Comparison of ENCODE assay signal across 20 cellular contexts in the genomic region with DNA sequence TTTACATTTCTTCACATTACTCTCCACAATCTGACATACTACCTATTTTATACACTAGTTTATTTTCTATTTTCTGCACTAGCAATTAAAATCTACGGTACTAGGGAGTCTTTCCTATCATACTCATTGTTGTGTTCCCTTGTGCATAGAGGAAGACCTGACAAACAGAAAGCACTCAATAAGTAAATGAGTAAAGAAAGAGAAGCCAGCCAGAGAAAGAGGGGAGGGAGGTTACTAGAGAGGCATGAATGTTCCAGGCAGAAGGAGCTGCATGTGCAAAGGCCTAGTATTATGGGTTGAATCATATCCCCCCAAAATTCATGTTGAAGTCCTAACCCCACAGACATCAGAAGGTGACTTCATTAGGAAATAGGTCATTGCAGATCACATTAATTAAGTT.
A peak's percentile ranks its signal among the peaks of the same experiment; 100 is the strongest.
DNase-seq lines count a peak whose midpoint lies in the region; ATAC-seq, FAIRE-seq and TF ChIP-seq lines count a peak whose summit lies in the region.
"Had no signal": no experiment of that assay in that cellular context is flagged by ENCODE, and none has a peak within 500 bp of the region (broad histone marks: within the 10 kb centered on the region; RNA-seq: fewer than 3 reads in every experiment).

No MANE protein-coding gene starts in this region.

- TF ChIP-seq RAD21 in HepG2 (CRISPR knock-in tag; IDR thresholded peaks at IDR 0.05) = no peak

- CTCF ChIA-PET in activated naive CD4-positive, alpha-beta T cell treated with anti-CD3 and anti-CD28 coated beads, Interleukin-2, amount 10 ng/mL, durations not matched to agents 7 days and 5 days (lab: Charles Lee) = interaction anchor here (1.4 kb wide), 1 partner anchor 25 kb away, joined by 3 read pairs; no protein-coding TSS in a partner anchor
- CTCF ChIA-PET in HepG2 (lab: Yijun Ruan, JAX; ENCODE audit: low intra/inter-chr PET ratio, low total read pairs) = no interaction called here

- TF ChIP-seq POLR2A in HepG2 (IDR thresholded peaks at IDR 0.05; ENCODE audit: insufficient read depth in 1 of 2, low read depth in 2 of 2, low read length in 2 of 2) = no peak

- peak overlapping the region; percentile 51 for H3K27ac Mint-ChIP-seq in activated naive CD4-positive, alpha-beta T cell treated with anti-CD3 and anti-CD28 coated beads, Interleukin-2, amount 50 U/mL, for 24 hours
- no peak overlapping the region for H3K27ac Mint-ChIP-seq in activated naive CD4-positive, alpha-beta T cell treated with anti-CD3 and anti-CD28 coated beads, Interleukin-2, amount 10 ng/mL, durations not matched to agents 7 days and 5 days
- H3K27ac Mint-ChIP-seq in astrocyte (ENCODE audit: unreplicated experiment) (peak overlapping the region; percentile 84), type B pancreatic cell (peak overlapping the region; percentile 11)
- H3K27ac Mint-ChIP-seq: GM23338 had no signal

- POLR2A ChIA-PET in HepG2 (lab: Yijun Ruan, JAX) = interaction anchor here (0.8 kb wide), 1 partner anchor 176 kb away, joined by 3 read pairs; no protein-coding TSS in a partner anchor

- no TSS peak for BruUV-seq in HepG2 (replicated peaks; lab: Mats Ljungman, UMichigan)

- H3K4me2 ChIP-seq in astrocyte (ENCODE audit: low read length) (no peak overlapping the region), HepG2 (ENCODE audit: low read depth, low read length) (peak overlapping the region; percentile 55; the same call in 1 of the 2 replicates)
- H3K4me2 ChIP-seq: GM23338, KMS-11 had no signal

- FAIRE-seq in astrocyte (lab: Jason Lieb, UNC) = no peak
- no peak for FAIRE-seq in HepG2 (lab: Jason Lieb, UNC)
- FAIRE-seq: GM12891, GM18507 had no signal

- H3K27me3 ChIP-seq in astrocyte (ENCODE audit: insufficient read depth, low read length) = no peaks in the 10 kb centered on the region
- H3K27me3 ChIP-seq in HepG2 (ENCODE audit: control insufficient read depth in 1 of 2, insufficient read depth in 2 of 2, low read length in 2 of 2) = no peaks in the 10 kb centered on the region
- no peaks in the 10 kb centered on the region for H3K27me3 ChIP-seq in lower lobe of right lung (ENCODE audit: low read depth)

- H3K36me3 ChIP-seq in astrocyte (ENCODE audit: insufficient read depth, low read length) = no peaks in the 10 kb centered on the region
- no peaks in the 10 kb centered on the region for H3K36me3 ChIP-seq in HepG2 (replicated peaks in 1 of 2; ENCODE audit: control insufficient read depth in 1 of 2, insufficient read depth in 2 of 2, low read length in 2 of 2)
- peaks cover 13% of the 10 kb centered on the region for H3K36me3 ChIP-seq in lower lobe of right lung
- no peaks in the 10 kb centered on the region for H3K36me3 ChIP-seq in mucosa of descending colon (ENCODE audit: low read depth)

- H3K9ac ChIP-seq in astrocyte (ENCODE audit: low read length) (no peak overlapping the region), HepG2 (ENCODE audit: insufficient read depth, low read depth, low read length) (no peak overlapping the region)
- H3K9ac ChIP-seq: KMS-11 had no signal

- peaks cover 5% of the 10 kb centered on the region for H3K36me3 Mint-ChIP-seq in activated naive CD4-positive, alpha-beta T cell treated with anti-CD3 and anti-CD28 coated beads, Interleukin-2, amount 50 U/mL, for 24 hours
- peaks cover 30% of the 10 kb centered on the region for H3K36me3 Mint-ChIP-seq in activated naive CD4-positive, alpha-beta T cell treated with anti-CD3 and anti-CD28 coated beads, Interleukin-2, amount 10 ng/mL, durations not matched to agents 7 days and 5 days
- H3K36me3 Mint-ChIP-seq in astrocyte (ENCODE audit: low read depth, unreplicated experiment) (peaks cover 4% of the 10 kb centered on the region), type B pancreatic cell (no peaks in the 10 kb centered on the region)

- intact Hi-C loops in HepG2 (cut with micrococcal nuclease; ENCODE audit: unreplicated experiment) = loop anchor here (5.0 kb wide), 1 partner anchor 178 kb away; the partner anchor contains the start of gene FRYL
- intact Hi-C loops in lower lobe of right lung (cut with DNase I) = no loop called here
- intact Hi-C loops in mucosa of descending colon (cut with DNase I, micrococcal nuclease) = loop anchor here in 1 of 2 donors (10.0 kb wide), 1 partner anchor 71 kb away; no protein-coding TSS in a partner anchor

- no peaks in the 10 kb centered on the region for H3K27me3 Mint-ChIP-seq in activated naive CD4-positive, alpha-beta T cell treated with anti-CD3 and anti-CD28 coated beads, Interleukin-2, amount 50 U/mL, for 24 hours
- H3K27me3 Mint-ChIP-seq in activated naive CD4-positive, alpha-beta T cell treated with anti-CD3 and anti-CD28 coated beads, Interleukin-2, amount 10 ng/mL, durations not matched to agents 7 days and 5 days = no peaks in the 10 kb centered on the region
- no peaks in the 10 kb centered on the region for H3K27me3 Mint-ChIP-seq in astrocyte (ENCODE audit: low read depth, unreplicated experiment)
- no peaks in the 10 kb centered on the region for H3K27me3 Mint-ChIP-seq in type B pancreatic cell
- H3K27me3 Mint-ChIP-seq: CD4-positive, CD25-positive, alpha-beta regulatory T cell had no signal

- ATAC-seq in HepG2 = peak; percentile 50
- ATAC-seq in lower lobe of right lung = no peak
- ATAC-seq in mucosa of descending colon = no peak
- no peak for ATAC-seq in SK-N-SH treated with all-trans-retinoic acid at 6 μM for 48 hours
- ATAC-seq: GM23338, Panc1 had no signal

- H3K27ac ChIP-seq in astrocyte (ENCODE audit: low read depth, low read length) = no peak overlapping the region
- no peak overlapping the region for H3K27ac ChIP-seq in HepG2 (ENCODE audit: extremely low read length, insufficient read depth, low read length)
- no peak overlapping the region for H3K27ac ChIP-seq in lower lobe of right lung
- H3K27ac ChIP-seq: KMS-11, SK-N-MC had no signal

- WGBS in HepG2 (ENCODE audit: low lambda C conversion rate) = 91% methylated on average over 1 of the region's 1 CpG

- no peak overlapping the region for H3K4me3 Mint-ChIP-seq in activated naive CD4-positive, alpha-beta T cell treated with anti-CD3 and anti-CD28 coated beads, Interleukin-2, amount 50 U/mL, for 24 hours
- no peak overlapping the region for H3K4me3 Mint-ChIP-seq in activated naive CD4-positive, alpha-beta T cell treated with anti-CD3 and anti-CD28 coated beads, Interleukin-2, amount 10 ng/mL, durations not matched to agents 7 days and 5 days
- H3K4me3 Mint-ChIP-seq in astrocyte (ENCODE audit: unreplicated experiment) (no peak overlapping the region), type B pancreatic cell (no peak overlapping the region)
- H3K4me3 Mint-ChIP-seq: CD4-positive, CD25-positive, alpha-beta regulatory T cell; GM23338 had no signal

- no peak overlapping the region for H2AFZ ChIP-seq in astrocyte (ENCODE audit: low read depth, low read length)
- no peak overlapping the region for H2AFZ ChIP-seq in HepG2 (ENCODE audit: low read length)
- H2AFZ ChIP-seq: GM23338 had no signal

- no peaks in the 10 kb centered on the region for H3K9me3 ChIP-seq in astrocyte (ENCODE audit: insufficient read depth, low read depth, low read length)
- H3K9me3 ChIP-seq in HepG2 (ENCODE audit: low read length) = no peaks in the 10 kb centered on the region
- no peaks in the 10 kb centered on the region for H3K9me3 ChIP-seq in lower lobe of right lung
- H3K9me3 ChIP-seq in mucosa of descending colon = no peaks in the 10 kb centered on the region

- H3K4me1 ChIP-seq in astrocyte (ENCODE audit: insufficient read depth, low read length) (peaks cover 7% of the 10 kb centered on the region), HepG2 (ENCODE audit: insufficient read depth, low read length) (peaks cover 36% of the 10 kb centered on the region), lower lobe of right lung (no peaks in the 10 kb centered on the region), mucosa of descending colon (ENCODE audit: low read depth) (peaks cover 36% of the 10 kb centered on the region)

- no peak for TF ChIP-seq EP300 in HepG2 (IDR thresholded peaks at IDR 0.05; ENCODE audit: low read depth in 2 of 2, low read length in 2 of 2)
- TF ChIP-seq EP300 in HepG2 (CRISPR knock-in tag; IDR thresholded peaks at IDR 0.05; ENCODE audit: borderline replicate concordance) = no peak

- in situ Hi-C loops in HepG2 (cut with HindIII; ENCODE audit: extremely low pct_ligation_motif_present, low pct_unique_long_range_greater_than_20kb) = no loop called here

- no peak overlapping the region for H3K4me3 ChIP-seq in astrocyte (ENCODE audit: insufficient read depth, low read depth, low read length)
- no peak overlapping the region for H3K4me3 ChIP-seq in HepG2 (replicated peaks in 1 of 3; ENCODE audit: insufficient read depth in 1 of 3, low read depth in 2 of 3, low read length in 3 of 3)
- H3K4me3 ChIP-seq in lower lobe of right lung = no peak overlapping the region
- no peak overlapping the region for H3K4me3 ChIP-seq in mucosa of descending colon
- H3K4me3 ChIP-seq: GM23338, SK-N-MC had no signal

- no peaks in the 10 kb centered on the region for H3K79me2 ChIP-seq in astrocyte (ENCODE audit: insufficient read depth, low read length)
- H3K79me2 ChIP-seq in HepG2 (ENCODE audit: insufficient read depth, low read length) = no peaks in the 10 kb centered on the region

- no peak for DNase-seq in activated naive CD4-positive, alpha-beta T cell treated with anti-CD3 and anti-CD28 coated beads, Interleukin-2, amount 10 ng/mL, durations not matched to agents 7 days and 5 days
- DNase-seq in astrocyte (ENCODE audit: low read depth) = no peak
- no peak for DNase-seq in HepG2 (ENCODE audit: low spot score)
- no peak for DNase-seq in type B pancreatic cell (ENCODE audit: extremely low spot score, unreplicated experiment)
- no peak for DNase-seq in lower lobe of right lung
- no peak for DNase-seq in mucosa of descending colon
- DNase-seq: AML-193; CD4-positive, CD25-positive, alpha-beta regulatory T cell; GF-D8; NCI-H1436; NCI-H2029; Right ventricle myocardium superior had no signal

- no peaks in the 10 kb centered on the region for H3K9me3 Mint-ChIP-seq in activated naive CD4-positive, alpha-beta T cell treated with anti-CD3 and anti-CD28 coated beads, Interleukin-2, amount 50 U/mL, for 24 hours
- no peaks in the 10 kb centered on the region for H3K9me3 Mint-ChIP-seq in activated naive CD4-positive, alpha-beta T cell treated with anti-CD3 and anti-CD28 coated beads, Interleukin-2, amount 10 ng/mL, durations not matched to agents 7 days and 5 days
- H3K9me3 Mint-ChIP-seq in astrocyte (ENCODE audit: unreplicated experiment) (no peaks in the 10 kb centered on the region), type B pancreatic cell (no peaks in the 10 kb centered on the region)
- H3K9me3 Mint-ChIP-seq: CD4-positive, CD25-positive, alpha-beta regulatory T cell; GM23338 had no signal

- no peaks in the 10 kb centered on the region for H4K20me1 ChIP-seq in astrocyte (ENCODE audit: insufficient read depth, low read length)
- no peaks in the 10 kb centered on the region for H4K20me1 ChIP-seq in HepG2 (ENCODE audit: insufficient read depth, low read length)

- peaks cover 6% of the 10 kb centered on the region for H3K4me1 Mint-ChIP-seq in activated naive CD4-positive, alpha-beta T cell treated with anti-CD3 and anti-CD28 coated beads, Interleukin-2, amount 50 U/mL, for 24 hours
- no peaks in the 10 kb centered on the region for H3K4me1 Mint-ChIP-seq in activated naive CD4-positive, alpha-beta T cell treated with anti-CD3 and anti-CD28 coated beads, Interleukin-2, amount 10 ng/mL, durations not matched to agents 7 days and 5 days
- H3K4me1 Mint-ChIP-seq in astrocyte (ENCODE audit: low read depth, unreplicated experiment) (peaks cover 33% of the 10 kb centered on the region), type B pancreatic cell (ENCODE audit: unreplicated experiment) (peaks cover 6% of the 10 kb centered on the region)

- TF ChIP-seq CTCF in astrocyte (IDR thresholded peaks at IDR 0.05; ENCODE audit: insufficient read depth, low read depth, low read length) (no peak), HepG2 (CRISPR knock-in tag; IDR thresholded peaks at IDR 0.05) (no peak), type B pancreatic cell (conservative IDR thresholded peaks at IDR 0.05) (no peak), lower lobe of right lung (IDR thresholded peaks at IDR 0.05) (no peak), mucosa of descending colon (IDR thresholded peaks at IDR 0.05) (no peak)
